Comparison of ENCODE assay signal across 24 cellular contexts in the genomic region with DNA sequence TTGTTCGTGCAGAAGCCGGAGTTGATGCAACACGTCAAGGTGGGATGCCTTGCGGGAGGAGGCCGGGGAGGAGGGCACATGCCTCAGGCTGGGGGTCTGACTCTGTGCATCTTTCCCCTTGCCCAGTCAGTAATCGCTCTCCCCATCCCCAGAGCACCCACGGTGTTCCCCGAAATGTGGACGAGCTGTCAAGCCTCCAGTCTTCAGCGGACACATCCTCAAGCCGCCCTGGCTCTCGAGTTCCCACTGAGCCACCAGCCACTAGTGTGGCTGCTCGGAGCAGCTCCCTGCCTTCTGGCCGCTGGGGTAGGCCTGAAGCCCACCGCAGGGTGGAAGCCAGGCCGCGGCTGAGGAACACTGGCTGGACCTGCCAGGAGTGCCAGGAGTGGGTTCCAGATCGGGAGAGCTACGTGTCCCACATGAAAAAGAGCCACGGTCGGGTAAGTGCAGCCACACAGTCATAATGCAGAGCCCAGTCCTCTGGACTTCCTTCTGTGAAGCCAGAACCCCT.
"Had no signal": no experiment of that assay in that cellular context is flagged by ENCODE, and none has a peak within 500 bp of the region (broad histone marks: within the 10 kb centered on the region; RNA-seq: fewer than 3 reads in every experiment).

No MANE protein-coding gene starts in this region.

- H3K4me3 ChIP-seq: SK-N-MC had no signal

- H3K4me1 Mint-ChIP-seq: activated CD4-positive, alpha-beta T cell treated with anti-CD3 and anti-CD28 coated beads for 36 hours; activated naive CD8-positive, alpha-beta T cell treated with anti-CD3 and anti-CD28 coated beads for 36 hours had no signal

- H3K27ac ChIP-seq: SK-N-MC, WERI-Rb-1 had no signal

- H3K4me3 Mint-ChIP-seq: activated CD4-positive, alpha-beta T cell treated with anti-CD3 and anti-CD28 coated beads for 36 hours; activated CD8-positive, alpha-beta T cell treated with anti-CD3 and anti-CD28 coated beads, Interleukin-2, amount 10 ng/mL, durations not matched to agents 7 days and 5 days; activated naive CD8-positive, alpha-beta T cell treated with anti-CD3 and anti-CD28 coated beads for 36 hours; activated T-helper 1 cell treated with anti-CD3 and anti-CD28 coated beads, Interleukin-12 subunit alpha, Interleukin-12 subunit beta, Interleukin-2, Interleukin-4 antibody, amounts not matched to agents 30 ng/mL and 10 ng/mL and 1 ng/mL, durations not matched to agents 14 hours and 24 hours and 36 hours had no signal

- H3K27ac Mint-ChIP-seq: activated CD4-positive, alpha-beta T cell treated with anti-CD3 and anti-CD28 coated beads for 36 hours; activated CD8-positive, alpha-beta T cell treated with anti-CD3 and anti-CD28 coated beads, Interleukin-2, amount 10 ng/mL, durations not matched to agents 7 days and 5 days; activated naive CD8-positive, alpha-beta T cell treated with anti-CD3 and anti-CD28 coated beads for 36 hours; activated T-helper 1 cell treated with anti-CD3 and anti-CD28 coated beads, Interleukin-12 subunit alpha, Interleukin-12 subunit beta, Interleukin-2, Interleukin-4 antibody, amounts not matched to agents 30 ng/mL and 10 ng/mL and 1 ng/mL, durations not matched to agents 14 hours and 24 hours and 36 hours had no signal

- H3K27me3 Mint-ChIP-seq: activated CD4-positive, alpha-beta T cell treated with anti-CD3 and anti-CD28 coated beads for 36 hours; activated naive CD8-positive, alpha-beta T cell treated with anti-CD3 and anti-CD28 coated beads for 36 hours had no signal

- DNase-seq: activated CD4-positive, alpha-beta T cell treated with anti-CD3 and anti-CD28 coated beads for 36 hours; activated CD4-positive, alpha-beta T cell treated with anti-CD3 and anti-CD28 coated beads, Interleukin-2, amount 50 U/mL, for 1 hour; activated CD8-positive, alpha-beta T cell treated with anti-CD3 and anti-CD28 coated beads, Interleukin-2, amount 10 ng/mL, durations not matched to agents 7 days and 5 days; activated effector memory CD4-positive, alpha-beta T cell treated with Interleukin-2 at 50 U/mL for 16 hours; activated naive CD4-positive, alpha-beta T cell treated with Interleukin-2 at 50 U/mL for 16 hours; activated naive CD8-positive, alpha-beta T cell treated with anti-CD3 and anti-CD28 coated beads for 36 hours; activated T-cell treated with anti-CD3 and anti-CD28 coated beads, Interleukin-2, amount 50 U/mL, for 1 hour; cerebellar nuclear complex; KG1; NCI-H1048; NCI-H1930; NCI-H2171; NCI-H2227 treated with DMSO at 0.1 percent for 48 hours; NCI-H446 treated with DMSO at 0.1 percent for 48 hours; NCI-H524 treated with DMSO at 0.1 percent for 48 hours; NCI-H774; NK-92 treated with Interleukin-12 subunit alpha and Interleukin-12 subunit beta, amount 100 ng/mL, for 24 hours; OCI-M1; RPMI8226; T-helper 1 cell; WERI-Rb-1 had no signal

- H3K9me3 Mint-ChIP-seq: activated naive CD8-positive, alpha-beta T cell treated with anti-CD3 and anti-CD28 coated beads for 36 hours; activated T-helper 1 cell treated with anti-CD3 and anti-CD28 coated beads, Interleukin-12 subunit alpha, Interleukin-12 subunit beta, Interleukin-2, Interleukin-4 antibody, amounts not matched to agents 30 ng/mL and 10 ng/mL and 1 ng/mL, durations not matched to agents 14 hours and 24 hours and 36 hours had no signal

- ATAC-seq: activated CD4-positive, alpha-beta T cell treated with anti-CD3 and anti-CD28 coated beads for 36 hours; activated CD8-positive, alpha-beta T cell treated with anti-CD3 and anti-CD28 coated beads, Interleukin-2, amount 10 ng/mL, durations not matched to agents 7 days and 5 days; Right ventricle myocardium inferior had no signal
